12 cellular contexts compared by ENCODE assay signal in genomic region chr20:10708342-10709185, GRCh38. TPM values are rescaled to one million over a fixed set of nuclear protein-coding genes. Genes with fewer than 3 reads are reported as not detected.
DNase-seq lines count a peak whose midpoint lies in the region; ATAC-seq and TF ChIP-seq lines count a peak whose summit lies in the region.
"Had no signal": no experiment of that assay in that cellular context is flagged by ENCODE, and none has a peak within 500 bp of the region (broad histone marks: within the 10 kb centered on the region; RNA-seq: fewer than 3 reads in every experiment).

No MANE protein-coding gene starts in this region.

- peaks cover 54% of the 10 kb centered on the region for H3K4me1 Mint-ChIP-seq in Calu3 (ENCODE audit: low read depth, unreplicated experiment)
- H3K4me1 Mint-ChIP-seq: stimulated activated effector memory CD8-positive, alpha-beta T cell treated with anti-CD3 and anti-CD28 coated beads, Interleukin-12 subunit alpha, Interleukin-12 subunit beta, amount 100 ng/mL, for 72 hours had no signal

- H3K36me3 ChIP-seq in RWPE2 (ENCODE audit: low read depth) (no peaks in the 10 kb centered on the region), fibroblast of lung (ENCODE audit: control insufficient read depth, insufficient read depth, low read length) (no peaks in the 10 kb centered on the region)

- peaks cover 25% of the 10 kb centered on the region for H3K36me3 Mint-ChIP-seq in Calu3 (ENCODE audit: insufficient read depth, unreplicated experiment)
- H3K36me3 Mint-ChIP-seq: stimulated activated effector memory CD8-positive, alpha-beta T cell treated with anti-CD3 and anti-CD28 coated beads, Interleukin-12 subunit alpha, Interleukin-12 subunit beta, amount 100 ng/mL, for 72 hours had no signal

- no peak for DNase-seq in Calu3
- no peak for DNase-seq in RWPE2 (ENCODE audit: low spot score)
- DNase-seq in fibroblast of lung (ENCODE audit: low read depth in 2 of 2): peak; percentile 90
- DNase-seq in non-pigmented ciliary epithelial cell (ENCODE audit: low read depth): peak; percentile 60
- DNase-seq in NCI-H2227 treated with DMSO at 0.1 percent for 48 hours (lab: John Stamatoyannopoulos, UW): no peak
- DNase-seq in NCI-H187 (lab: John Stamatoyannopoulos, UW): no peak
- DNase-seq: activated T-cell treated with anti-CD3 and anti-CD28 coated beads, Interleukin-2, amount 50 U/mL, for 4 hours; head of caudate nucleus; NCI-H2029 treated with DMSO at 0.1 percent for 48 hours had no signal

- H2AFZ ChIP-seq in fibroblast of lung (ENCODE audit: low read length): no peak overlapping the region

- H4K20me1 ChIP-seq in fibroblast of lung (ENCODE audit: control insufficient read depth, extremely low read depth, insufficient read depth, low read length): no peaks in the 10 kb centered on the region

- no peak overlapping the region for H3K4me3 ChIP-seq in RWPE2 (ENCODE audit: severe bottlenecking)
- H3K4me3 ChIP-seq in fibroblast of lung (replicated peaks in 1 of 4; ENCODE audit: control extremely low read depth in 1 of 4, insufficient read depth in 1 of 4, low read depth in 3 of 4, low read length in 4 of 4): no peak overlapping the region

- TF ChIP-seq CTCF in Calu3 (IDR thresholded peaks at IDR 0.05; ENCODE audit: unreplicated experiment) (no peak), RWPE2 (IDR thresholded peaks at IDR 0.05; ENCODE audit: poor library complexity, severe bottlenecking) (no peak), fibroblast of lung (conservative IDR thresholded peaks at IDR 0.05 in 1 of 2, IDR thresholded peaks at IDR 0.05 in 1 of 2; ENCODE audit: low read depth in 1 of 2, low read length in 2 of 2) (no peak)

- peak; percentile 72 for ATAC-seq in RWPE2 (ENCODE audit: low read depth)
- no peak for ATAC-seq in GM19023 (IDR thresholded peaks at IDR 0.05; ENCODE audit: unreplicated experiment)
- no peak for ATAC-seq in HG02973 (IDR thresholded peaks at IDR 0.05; ENCODE audit: unreplicated experiment)
- ATAC-seq: activated T-cell treated with anti-CD3 and anti-CD28 coated beads, Interleukin-2, amount 50 U/mL, for 4 hours; stimulated activated effector memory CD8-positive, alpha-beta T cell treated with anti-CD3 and anti-CD28 coated beads, Interleukin-12 subunit alpha, Interleukin-12 subunit beta, amount 100 ng/mL, for 72 hours had no signal

- H3K79me2 ChIP-seq in fibroblast of lung (ENCODE audit: control insufficient read depth, insufficient read depth, low read length): no peaks in the 10 kb centered on the region

- H3K4me2 ChIP-seq in fibroblast of lung (ENCODE audit: extremely low read depth, insufficient read depth, low read length): no peak overlapping the region

- peaks cover 8% of the 10 kb centered on the region for H3K9me3 Mint-ChIP-seq in Calu3 (ENCODE audit: low read depth, unreplicated experiment)
- H3K9me3 Mint-ChIP-seq: activated T-cell treated with anti-CD3 and anti-CD28 coated beads, Interleukin-2, amount 50 U/mL, for 4 hours had no signal

- H3K4me1 ChIP-seq in RWPE2 (ENCODE audit: insufficient read depth, poor library complexity, severe bottlenecking): peaks cover 19% of the 10 kb centered on the region
- no peaks in the 10 kb centered on the region for H3K4me1 ChIP-seq in fibroblast of lung (ENCODE audit: control insufficient read depth, extremely low read depth, insufficient read depth, low read length)

- H3K27ac ChIP-seq in RWPE2 (ENCODE audit: poor library complexity, severe bottlenecking) (peak overlapping the region; percentile 28), fibroblast of lung (ENCODE audit: insufficient read depth, low read length) (no peak overlapping the region)

- H3K27me3 Mint-ChIP-seq in Calu3 (ENCODE audit: unreplicated experiment): no peaks in the 10 kb centered on the region

- intact Hi-C loops in Calu3 (cut with micrococcal nuclease; ENCODE audit: unreplicated experiment): loop anchor here (5.0 kb wide), 2 partner anchors 444 to 499 kb away; no protein-coding TSS in a partner anchor

- peak overlapping the region; percentile 43 for H3K4me3 Mint-ChIP-seq in Calu3 (ENCODE audit: low read depth, unreplicated experiment)
- H3K4me3 Mint-ChIP-seq: activated T-cell treated with anti-CD3 and anti-CD28 coated beads, Interleukin-2, amount 50 U/mL, for 4 hours; stimulated activated effector memory CD8-positive, alpha-beta T cell treated with anti-CD3 and anti-CD28 coated beads, Interleukin-12 subunit alpha, Interleukin-12 subunit beta, amount 100 ng/mL, for 72 hours had no signal

- peak overlapping the region; percentile 96 for H3K27ac Mint-ChIP-seq in Calu3 (ENCODE audit: unreplicated experiment)
- H3K27ac Mint-ChIP-seq: stimulated activated effector memory CD8-positive, alpha-beta T cell treated with anti-CD3 and anti-CD28 coated beads, Interleukin-12 subunit alpha, Interleukin-12 subunit beta, amount 100 ng/mL, for 72 hours had no signal

- H3K27me3 ChIP-seq in RWPE2 (ENCODE audit: insufficient read depth, poor library complexity, severe bottlenecking): no peaks in the 10 kb centered on the region
- H3K27me3 ChIP-seq in fibroblast of lung (ENCODE audit: control insufficient read depth, insufficient read depth, low read length): no peaks in the 10 kb centered on the region

- CTCF ChIA-PET in Calu3 (lab: Charles Lee): no interaction called here

- H3K9me3 ChIP-seq in RWPE2 (ENCODE audit: severe bottlenecking) (no peaks in the 10 kb centered on the region), fibroblast of lung (ENCODE audit: control insufficient read depth, insufficient read depth, low read depth, low read length) (no peaks in the 10 kb centered on the region)

- no peak overlapping the region for H3K9ac ChIP-seq in fibroblast of lung (ENCODE audit: insufficient read depth, low read length)

- no TSS peak for BruUV-seq in Calu3 (replicated peaks; lab: Mats Ljungman, UMichigan)

RNA-seq across cellular contexts. Expression of gene JAG1, which starts 34.8 kb away (rescaled TPM):
- 156 and 245 TPM in 2 replicates for total RNA-seq in Calu3 (2022)
- 34.2 and 57.3 TPM in 2 replicates for total RNA-seq in fibroblast of lung
- 5.8 and 16.3 TPM in 2 replicates for polyA plus RNA-seq in fibroblast of lung
- polyA plus RNA-seq in fibroblast of lung (2012): 6.2 and 17.1 TPM in 2 replicates
- 28.6 and 44.2 TPM in 2 replicates for polyA minus RNA-seq in fibroblast of lung (ENCODE audit: low replicate concordance)

Comparison
In these comparisons a context has a peak if more than half of its experiments do, and no peak if none do; other contexts are left out.
1. DNase-seq: peak in fibroblast of lung (2 of 2) and non-pigmented ciliary epithelial cell (single experiment); none in Calu3 (single experiment), RWPE2 (single experiment), NCI-H2227 treated with DMSO at 0.1 percent for 48 hours (single experiment) and NCI-H187 (0 of 2).